Comparison of ENCODE assay signal across 9 cellular contexts in genomic region chr17:40342575-40343058, GRCh38. TPM values are rescaled to one million over a fixed set of nuclear protein-coding genes. Genes with fewer than 3 reads are reported as not detected.
DNase-seq lines count a peak whose midpoint lies in the region; ATAC-seq and TF ChIP-seq lines count a peak whose summit lies in the region.
"Had no signal": no experiment of that assay in that cellular context is flagged by ENCODE, and none has a peak within 500 bp of the region (broad histone marks: within the 10 kb centered on the region; RNA-seq: fewer than 3 reads in every experiment).

No MANE protein-coding gene starts in this region.

- H3K36me3 ChIP-seq in effector memory CD4-positive, alpha-beta T cell (ENCODE audit: control insufficient read depth, insufficient read depth, low read length): peaks cover 17% of the 10 kb centered on the region
- H3K36me3 ChIP-seq in mucosa of stomach (ENCODE audit: control insufficient read depth, insufficient read depth, low read length) (no peaks in the 10 kb centered on the region), vagina (no peaks in the 10 kb centered on the region)

- no peak for TF ChIP-seq POLR2A in vagina (IDR thresholded peaks at IDR 0.05)

- H3K9me3 ChIP-seq in effector memory CD4-positive, alpha-beta T cell (ENCODE audit: control insufficient read depth, low read length): no peaks in the 10 kb centered on the region
- H3K9me3 ChIP-seq in mucosa of stomach (ENCODE audit: control insufficient read depth, low read length): no peaks in the 10 kb centered on the region
- no peaks in the 10 kb centered on the region for H3K9me3 ChIP-seq in vagina

- H3K27ac ChIP-seq in effector memory CD4-positive, alpha-beta T cell (ENCODE audit: insufficient read depth, low read length, poor library complexity, severe bottlenecking): peak overlapping the region; percentile 86
- H3K27ac ChIP-seq in vagina: peak overlapping the region; percentile 97

- no peak for TF ChIP-seq CTCF in vagina (IDR thresholded peaks at IDR 0.05)

- intact Hi-C loops in Right ventricle myocardium inferior (cut with DNase I) (loop anchor here (10.0 kb wide), 1 partner anchor 238 kb away; the partner anchor contains the start of gene NR1D1), cardiac septum (cut with DNase I) (no loop called here), vagina (cut with DNase I) (no loop called here)

- ATAC-seq in Right ventricle myocardium inferior (no peak), GM21825 (IDR thresholded peaks at IDR 0.05; ENCODE audit: unreplicated experiment) (no peak)

- DNase-seq in Right ventricle myocardium inferior (ENCODE audit: missing footprints) (peak; percentile 72), cardiac septum (ENCODE audit: low spot score) (no peak), vagina (ENCODE audit: extremely low spot score in 2 of 2) (no peak), NCI-H2171 treated with DMSO at 0.1 percent for 48 hours (lab: John Stamatoyannopoulos, UW) (no peak), GM19240 (ENCODE audit: insufficient read length, low spot score) (no peak)
- DNase-seq in effector memory CD4-positive, alpha-beta T cell: no peak
- DNase-seq: DND-41 had no signal

- peak overlapping the region; percentile 65 for H3K4me3 ChIP-seq in effector memory CD4-positive, alpha-beta T cell (ENCODE audit: insufficient read depth, low read depth, low read length, poor library complexity, severe bottlenecking)
- H3K4me3 ChIP-seq in mucosa of stomach (ENCODE audit: low read length) (peak overlapping the region; percentile 71), vagina (peak overlapping the region; percentile 76 to 78)

- peaks cover 79% of the 10 kb centered on the region for H3K4me1 ChIP-seq in effector memory CD4-positive, alpha-beta T cell (ENCODE audit: control insufficient read depth, insufficient read depth, low read length, poor library complexity, severe bottlenecking)
- H3K4me1 ChIP-seq in mucosa of stomach (ENCODE audit: control insufficient read depth, insufficient read depth, low read length) (peaks cover 61% of the 10 kb centered on the region), vagina (peaks cover 89% of the 10 kb centered on the region)

- no peaks in the 10 kb centered on the region for H3K27me3 ChIP-seq in effector memory CD4-positive, alpha-beta T cell (replicated peaks; ENCODE audit: control insufficient read depth, insufficient read depth, low read length, poor library complexity, severe bottlenecking)
- no peaks in the 10 kb centered on the region for H3K27me3 ChIP-seq in mucosa of stomach (ENCODE audit: control insufficient read depth, insufficient read depth, low read length)
- H3K27me3 ChIP-seq in vagina: no peaks in the 10 kb centered on the region

- H3K9ac ChIP-seq in mucosa of stomach (ENCODE audit: low read length): peak overlapping the region; percentile 93

RNA-seq across cellular contexts. Expression of gene GJD3, which starts 21.9 kb away (rescaled TPM):
- total RNA-seq in Right ventricle myocardium inferior (0.92 TPM), cardiac septum (2.6 TPM), vagina (12.0 TPM)

RNA-seq across cellular contexts. Expression of gene RARA, which starts 33.6 kb away (rescaled TPM):
- total RNA-seq in Right ventricle myocardium inferior (17.9 TPM), cardiac septum (30.7 TPM), vagina (58.9 TPM)

RNA-seq across cellular contexts. Expression of gene CDC6, which starts 54.9 kb away (rescaled TPM):
- total RNA-seq in Right ventricle myocardium inferior (1.9 TPM), cardiac septum (0.75 TPM), vagina (3.7 TPM)
